Comparison of ENCODE assay signal across 26 cellular contexts in genomic region chr5:83931969-83932368, GRCh38.
"Had no signal": no experiment of that assay in that cellular context is flagged by ENCODE, and none has a peak within 500 bp of the region (broad histone marks: within the 10 kb centered on the region; RNA-seq: fewer than 3 reads in every experiment).

No MANE protein-coding gene starts in this region.

- H3K4me3 Mint-ChIP-seq: activated CD4-positive, alpha-beta T cell treated with anti-CD3 and anti-CD28 coated beads, Interleukin-2, amount 10 ng/mL, durations not matched to agents 24 days and 14 days; activated CD8-positive, alpha-beta T cell treated with anti-CD3 and anti-CD28 coated beads for 36 hours; activated T-cell treated with anti-CD3 and anti-CD28 coated beads, Interleukin-2, amount 50 U/mL, for 72 hours; activated T-helper 17 cell treated with anti-CD3 and anti-CD28 coated beads, Interleukin-2, amount 50 U/mL, for 72 hours had no signal

- DNase-seq: activated CD4-positive, alpha-beta T cell treated with anti-CD3 and anti-CD28 coated beads, Interleukin-2, amount 10 ng/mL, durations not matched to agents 24 days and 14 days; activated CD4-positive, alpha-beta T cell treated with anti-CD3 and anti-CD28 coated beads, Interleukin-2, amount 50 U/mL, for 4 hours; activated CD8-positive, alpha-beta T cell treated with anti-CD3 and anti-CD28 coated beads for 36 hours; activated gamma-delta T cell; activated naive CD4-positive, alpha-beta T cell treated with Interleukin-2 at 50 U/mL for 16 hours; activated T-cell treated with anti-CD3 and anti-CD28 coated beads, Interleukin-2, amount 50 U/mL, for 1 hour; activated T-cell treated with anti-CD3 and anti-CD28 coated beads, Interleukin-2, amount 50 U/mL, for 72 hours; adrenal gland; body of pancreas; NCI-H1092 treated with DMSO at 0.1 percent for 48 hours; NCI-H146; NCI-H187; NCI-H2081; NCI-H446; NCI-H524 treated with DMSO at 0.1 percent for 48 hours; PC-9; SJCRH30; T1000; WERI-Rb-1 had no signal

- H3K27me3 Mint-ChIP-seq: activated CD4-positive, alpha-beta T cell treated with anti-CD3 and anti-CD28 coated beads, Interleukin-2, amount 10 ng/mL, durations not matched to agents 24 days and 14 days; activated CD8-positive, alpha-beta T cell treated with anti-CD3 and anti-CD28 coated beads for 36 hours had no signal

- H3K4me3 ChIP-seq: adrenal gland, body of pancreas, breast epithelium, K562, PC-9, SJCRH30, SK-N-MC had no signal

- ATAC-seq: activated CD8-positive, alpha-beta T cell treated with anti-CD3 and anti-CD28 coated beads for 36 hours; activated naive CD4-positive, alpha-beta T cell treated with anti-CD3 and anti-CD28 coated beads, Interleukin-2, amount 50 U/mL, for 72 hours; activated T-cell treated with anti-CD3 and anti-CD28 coated beads, Interleukin-2, amount 50 U/mL, for 72 hours; activated T-helper 17 cell treated with anti-CD3 and anti-CD28 coated beads, Interleukin-2, amount 50 U/mL, for 72 hours; body of pancreas; K562; Right ventricle myocardium inferior had no signal

- H3K36me3 ChIP-seq: adrenal gland, breast epithelium, SJCRH30, WERI-Rb-1 had no signal

- H3K27ac Mint-ChIP-seq: activated CD4-positive, alpha-beta T cell treated with anti-CD3 and anti-CD28 coated beads, Interleukin-2, amount 10 ng/mL, durations not matched to agents 24 days and 14 days; activated CD8-positive, alpha-beta T cell treated with anti-CD3 and anti-CD28 coated beads for 36 hours; activated naive CD4-positive, alpha-beta T cell treated with anti-CD3 and anti-CD28 coated beads, Interleukin-2, amount 50 U/mL, for 72 hours; activated T-cell treated with anti-CD3 and anti-CD28 coated beads, Interleukin-2, amount 50 U/mL, for 72 hours; activated T-helper 17 cell treated with anti-CD3 and anti-CD28 coated beads, Interleukin-2, amount 50 U/mL, for 72 hours had no signal

- H3K9me3 ChIP-seq: adrenal gland, body of pancreas, breast epithelium, SJCRH30 had no signal

- H3K4me1 Mint-ChIP-seq: activated CD4-positive, alpha-beta T cell treated with anti-CD3 and anti-CD28 coated beads, Interleukin-2, amount 10 ng/mL, durations not matched to agents 24 days and 14 days; activated T-helper 17 cell treated with anti-CD3 and anti-CD28 coated beads, Interleukin-2, amount 50 U/mL, for 72 hours had no signal

- H3K27ac ChIP-seq: adrenal gland, body of pancreas, breast epithelium, PC-9, RWPE1, SJCRH30, SK-N-MC, WERI-Rb-1 had no signal

- H3K27me3 ChIP-seq: adrenal gland, body of pancreas, breast epithelium, SJCRH30 had no signal

- H3K9me3 Mint-ChIP-seq: activated CD4-positive, alpha-beta T cell treated with anti-CD3 and anti-CD28 coated beads, Interleukin-2, amount 10 ng/mL, durations not matched to agents 24 days and 14 days; activated CD8-positive, alpha-beta T cell treated with anti-CD3 and anti-CD28 coated beads for 36 hours; activated T-helper 17 cell treated with anti-CD3 and anti-CD28 coated beads, Interleukin-2, amount 50 U/mL, for 72 hours had no signal

- H3K4me1 ChIP-seq: adrenal gland, body of pancreas, breast epithelium had no signal
